ENCODE assay signal across 11 cellular contexts in genomic region chr18:74248189-74248975, GRCh38. TPM values are rescaled to one million over a fixed set of nuclear protein-coding genes. Genes with fewer than 3 reads are reported as not detected.
DNase-seq lines count a peak whose midpoint lies in the region; ATAC-seq and TF ChIP-seq lines count a peak whose summit lies in the region.
"Had no signal": no experiment of that assay in that cellular context is flagged by ENCODE, and none has a peak within 500 bp of the region (broad histone marks: within the 10 kb centered on the region; RNA-seq: fewer than 3 reads in every experiment).

No MANE protein-coding gene starts in this region.

- no peak overlapping the region for H3K4me3 ChIP-seq in hepatocyte
- H3K4me3 ChIP-seq in heart right ventricle: no peak overlapping the region
- H3K4me3 ChIP-seq: coronary artery, left ventricle myocardium inferior had no signal

- peaks cover 24% of the 10 kb centered on the region for H3K4me1 ChIP-seq in hepatocyte (ENCODE audit: insufficient read depth)
- no peaks in the 10 kb centered on the region for H3K4me1 ChIP-seq in foreskin keratinocyte
- H3K4me1 ChIP-seq in heart right ventricle: peaks cover 0 to 35% (median 14%) of the 10 kb centered on the region in 9 donors

- H3K27me3 ChIP-seq in hepatocyte (no peaks in the 10 kb centered on the region), foreskin keratinocyte (no peaks in the 10 kb centered on the region), heart right ventricle (no peaks in the 10 kb centered on the region)

- H3K9me2 ChIP-seq in hepatocyte (replicated peaks; ENCODE audit: insufficient read depth): no peaks in the 10 kb centered on the region

- intact Hi-C loops in heart right ventricle (cut with DNase I): no loop called here

- TF ChIP-seq POLR2A in erythroblast (IDR thresholded peaks at IDR 0.05; ENCODE audit: low read length): no peak

- TF ChIP-seq CTCF in hepatocyte (IDR thresholded peaks at IDR 0.05; ENCODE audit: poor library complexity) (no peak), foreskin keratinocyte (conservative IDR thresholded peaks at IDR 0.05) (no peak), heart right ventricle (IDR thresholded peaks at IDR 0.05) (no peak)

- no peak overlapping the region for H2AFZ ChIP-seq in hepatocyte

- no peak overlapping the region for H3K4me2 ChIP-seq in hepatocyte

- H3K79me2 ChIP-seq in hepatocyte: no peaks in the 10 kb centered on the region

- WGBS in hepatocyte (ENCODE audit: low lambda C conversion rate, missing lambda C conversion rate): 86% methylated on average over 10 of the region's 10 CpGs
- WGBS in heart right ventricle, 2 donors: 87 to 91% methylated on average over 10 of the region's 10 CpGs

- H4K20me1 ChIP-seq in hepatocyte (ENCODE audit: insufficient read depth, poor library complexity, severe bottlenecking): no peaks in the 10 kb centered on the region

- peak; percentile 78 for ATAC-seq in GM18520 (IDR thresholded peaks at IDR 0.05; ENCODE audit: unreplicated experiment)
- ATAC-seq in GM19452 (IDR thresholded peaks at IDR 0.05; ENCODE audit: unreplicated experiment): peak; percentile 93
- ATAC-seq in HG03095 (IDR thresholded peaks at IDR 0.05; ENCODE audit: unreplicated experiment): peak; percentile 95
- ATAC-seq in foreskin keratinocyte: no peak
- ATAC-seq in heart right ventricle: no peak

- DNase-seq in hepatocyte (ENCODE audit: low spot score) (no peak), erythroblast (lab: John Stamatoyannopoulos, UW) (no peak), GM03348 (ENCODE audit: low spot score) (no peak), foreskin keratinocyte (no peak), heart right ventricle (no peak)
- DNase-seq: left ventricle myocardium inferior, NCI-H1092 had no signal

- no peaks in the 10 kb centered on the region for H3K9me3 ChIP-seq in hepatocyte (ENCODE audit: low read depth)
- no peaks in the 10 kb centered on the region for H3K9me3 ChIP-seq in heart right ventricle
- H3K9me3 ChIP-seq: left ventricle myocardium inferior had no signal

- H3K36me3 ChIP-seq in hepatocyte (replicated peaks; ENCODE audit: insufficient read depth, low read depth): no peaks in the 10 kb centered on the region
- H3K36me3 ChIP-seq in heart right ventricle: peaks cover 0 to 22% (median 0%) of the 10 kb centered on the region in 9 donors

- H3K27ac ChIP-seq in hepatocyte (peak overlapping the region; percentile 32), foreskin keratinocyte (no peak overlapping the region), heart right ventricle (no peak overlapping the region)
- H3K27ac ChIP-seq: left ventricle myocardium inferior had no signal

RNA-seq across cellular contexts. Expression of gene CYB5A, which starts 43.4 kb away (rescaled TPM):
- total RNA-seq in hepatocyte (259 and 273 TPM in 2 replicates), foreskin keratinocyte (36.4 and 49.0 TPM in 2 replicates), heart right ventricle (100 to 1,000 TPM in 2 of 10 donors, 10 to 100 TPM in 8; 61.0 to 121 (median 78.0) TPM)
- polyA plus RNA-seq in hepatocyte (358 and 457 TPM in 2 replicates), foreskin keratinocyte (52.4 and 70.8 TPM in 2 replicates), heart right ventricle (10 to 100 TPM; 40.4 to 47.5 TPM)

Comparison
In these comparisons a context has a peak if more than half of its experiments do, and no peak if none do; other contexts are left out.
1. ATAC-seq: peak in GM18520 (single experiment), GM19452 (single experiment) and HG03095 (single experiment); none in foreskin keratinocyte (single experiment) and heart right ventricle (0 of 8).